Comparison of ENCODE assay signal across 22 cellular contexts in the genomic region with DNA sequence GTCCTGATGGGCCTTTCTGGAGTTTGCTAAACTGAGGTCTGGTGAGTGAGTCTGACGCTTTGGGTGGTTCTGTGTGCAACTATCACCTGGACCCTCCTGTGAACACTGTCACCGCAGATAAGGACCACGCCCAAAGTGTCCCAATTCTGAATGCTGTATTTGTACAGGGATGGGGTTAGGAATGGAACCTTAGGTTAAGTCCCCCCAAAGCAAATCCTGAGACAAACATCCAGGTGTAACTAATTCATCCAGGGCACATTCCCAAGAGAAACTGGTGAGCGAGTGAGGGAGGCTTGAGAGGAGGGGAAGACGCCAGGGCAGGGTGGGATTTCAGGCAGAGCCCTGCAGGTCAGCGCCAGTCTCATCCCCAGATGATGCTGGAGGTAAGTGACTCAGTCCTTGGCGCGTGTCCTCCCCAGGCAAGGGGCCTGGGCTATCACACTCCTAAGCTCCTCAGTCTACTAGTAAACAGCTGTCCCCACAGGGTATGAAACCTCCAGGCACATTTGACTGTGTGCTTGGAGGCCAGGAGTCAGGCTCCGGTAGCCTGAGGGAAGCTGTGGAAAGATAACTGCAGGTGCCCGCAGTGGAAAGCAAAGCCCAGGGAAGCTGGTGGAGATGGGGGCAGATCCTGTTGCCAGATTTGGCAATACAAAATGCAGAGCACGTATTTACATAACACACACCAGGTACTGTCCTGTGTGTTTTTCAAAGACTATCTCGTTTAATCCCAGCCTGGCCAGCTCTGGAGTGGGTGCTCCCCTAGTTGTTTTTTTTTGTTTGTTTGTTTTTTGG.
"Had no signal": no experiment of that assay in that cellular context is flagged by ENCODE, and none has a peak within 500 bp of the region (broad histone marks: within the 10 kb centered on the region; RNA-seq: fewer than 3 reads in every experiment).

No MANE protein-coding gene starts in this region.

- H3K27ac Mint-ChIP-seq: activated CD4-positive, alpha-beta T cell treated with anti-CD3 and anti-CD28 coated beads, Interleukin-2, amount 10 ng/mL, durations not matched to agents 7 days and 5 days; activated CD8-positive, alpha-beta T cell treated with anti-CD3 and anti-CD28 coated beads, Interleukin-2, amount 10 ng/mL, durations not matched to agents 7 days and 5 days; activated naive CD4-positive, alpha-beta T cell treated with anti-CD3 and anti-CD28 coated beads, Interleukin-2, amount 10 ng/mL, durations not matched to agents 7 days and 5 days; activated T-cell treated with anti-CD3 and anti-CD28 coated beads, Interleukin-2, amount 50 U/mL, for 24 hours; activated T-helper 2 cell treated with anti-CD3 and anti-CD28 coated beads, Interferon-gamma antibody, Interleukin-2, Interleukin-4, amounts not matched to agents 10 μg/mL and 5 μg/mL and 100 μg/mL, durations not matched to agents 14 hours and 24 hours and 36 hours; naive thymus-derived CD8-positive, alpha-beta T cell; stimulated activated memory B cell treated with anti-CD40 and anti-IgM and Interleukin-4, amounts not matched to agents 10 μg/mL and 1 μg/mL and 100 μg/mL, for 72 hours; T-helper 1 cell treated with Interleukin-12 subunit alpha and Interleukin-12 subunit beta and Interleukin-4 antibody, amounts not matched to agents 30 μg/mL and 1 μg/mL, for 36 hours had no signal

- H3K9ac ChIP-seq: parathyroid adenoma had no signal

- H3K4me3 Mint-ChIP-seq: activated CD4-positive, alpha-beta T cell treated with anti-CD3 and anti-CD28 coated beads, Interleukin-2, amount 10 ng/mL, durations not matched to agents 7 days and 5 days; activated CD8-positive, alpha-beta T cell treated with anti-CD3 and anti-CD28 coated beads, Interleukin-2, amount 10 ng/mL, durations not matched to agents 7 days and 5 days; activated naive CD4-positive, alpha-beta T cell treated with anti-CD3 and anti-CD28 coated beads, Interleukin-2, amount 10 ng/mL, durations not matched to agents 7 days and 5 days; activated T-cell treated with anti-CD3 and anti-CD28 coated beads, Interleukin-2, amount 50 U/mL, for 24 hours; central memory CD8-positive, alpha-beta T cell; naive thymus-derived CD8-positive, alpha-beta T cell; stimulated activated memory B cell treated with anti-CD40 and anti-IgM and Interleukin-4, amounts not matched to agents 10 μg/mL and 1 μg/mL and 100 μg/mL, for 72 hours; T-helper 1 cell treated with Interleukin-12 subunit alpha and Interleukin-12 subunit beta and Interleukin-4 antibody, amounts not matched to agents 30 μg/mL and 1 μg/mL, for 36 hours had no signal

- H3K36me3 ChIP-seq: brain microvascular endothelial cell, colonic mucosa, gastroesophageal sphincter, heart left ventricle, sigmoid colon had no signal

- H3K4me3 ChIP-seq: colonic mucosa, gastroesophageal sphincter, heart left ventricle, sigmoid colon had no signal

- H3K27me3 ChIP-seq: brain microvascular endothelial cell, colonic mucosa, heart left ventricle, sigmoid colon had no signal

- DNase-seq: activated CD4-positive, alpha-beta T cell treated with anti-CD3 and anti-CD28 coated beads, Interleukin-2, amount 10 ng/mL, durations not matched to agents 7 days and 5 days; activated CD8-positive, alpha-beta T cell treated with anti-CD3 and anti-CD28 coated beads, Interleukin-2, amount 10 ng/mL, durations not matched to agents 7 days and 5 days; activated naive CD4-positive, alpha-beta T cell treated with anti-CD3 and anti-CD28 coated beads, Interleukin-2, amount 10 ng/mL, durations not matched to agents 7 days and 5 days; activated T-cell treated with anti-CD3 and anti-CD28 coated beads, Interleukin-2, amount 50 U/mL, for 24 hours; aorta; brain microvascular endothelial cell; colonic mucosa; heart left ventricle; kidney glomerular epithelial cell; left ventricle myocardium superior; mesendoderm; naive thymus-derived CD8-positive, alpha-beta T cell; sigmoid colon; stimulated activated CD4-positive, alpha-beta T cell treated with anti-CD3 and anti-CD28 coated beads, Interleukin-4, amount 100 ng/mL, for 4 hours had no signal

- ATAC-seq: activated CD4-positive, CD25-positive, alpha-beta regulatory T cell treated with anti-CD3 and anti-CD28 coated beads, Interleukin-2, amount 50 U/mL, for 24 hours; activated CD8-positive, alpha-beta T cell treated with anti-CD3 and anti-CD28 coated beads, Interleukin-2, amount 10 ng/mL, durations not matched to agents 7 days and 5 days; gastroesophageal sphincter; heart left ventricle; left ventricle myocardium superior; naive thymus-derived CD8-positive, alpha-beta T cell; stimulated activated memory B cell treated with anti-CD40 and anti-IgM and Interleukin-4, amounts not matched to agents 10 μg/mL and 1 μg/mL and 100 μg/mL, for 72 hours had no signal

- H3K27me3 Mint-ChIP-seq: activated CD4-positive, alpha-beta T cell treated with anti-CD3 and anti-CD28 coated beads, Interleukin-2, amount 10 ng/mL, durations not matched to agents 7 days and 5 days; activated T-cell treated with anti-CD3 and anti-CD28 coated beads, Interleukin-2, amount 50 U/mL, for 24 hours; naive thymus-derived CD8-positive, alpha-beta T cell had no signal

- H3K9me3 ChIP-seq: colonic mucosa, gastroesophageal sphincter, heart left ventricle, sigmoid colon had no signal

- H3K9me3 Mint-ChIP-seq: activated CD4-positive, alpha-beta T cell treated with anti-CD3 and anti-CD28 coated beads, Interleukin-2, amount 10 ng/mL, durations not matched to agents 7 days and 5 days; activated naive CD4-positive, alpha-beta T cell treated with anti-CD3 and anti-CD28 coated beads, Interleukin-2, amount 10 ng/mL, durations not matched to agents 7 days and 5 days; activated T-cell treated with anti-CD3 and anti-CD28 coated beads, Interleukin-2, amount 50 U/mL, for 24 hours; activated T-helper 2 cell treated with anti-CD3 and anti-CD28 coated beads, Interferon-gamma antibody, Interleukin-2, Interleukin-4, amounts not matched to agents 10 μg/mL and 5 μg/mL and 100 μg/mL, durations not matched to agents 14 hours and 24 hours and 36 hours; central memory CD8-positive, alpha-beta T cell; naive thymus-derived CD8-positive, alpha-beta T cell; stimulated activated memory B cell treated with anti-CD40 and anti-IgM and Interleukin-4, amounts not matched to agents 10 μg/mL and 1 μg/mL and 100 μg/mL, for 72 hours; T-helper 1 cell treated with Interleukin-12 subunit alpha and Interleukin-12 subunit beta and Interleukin-4 antibody, amounts not matched to agents 30 μg/mL and 1 μg/mL, for 36 hours had no signal

- H2AFZ ChIP-seq: parathyroid adenoma had no signal

- H3K4me1 ChIP-seq: colonic mucosa, gastroesophageal sphincter, sigmoid colon had no signal

- H3K36me3 Mint-ChIP-seq: naive thymus-derived CD8-positive, alpha-beta T cell; stimulated activated memory B cell treated with anti-CD40 and anti-IgM and Interleukin-4, amounts not matched to agents 10 μg/mL and 1 μg/mL and 100 μg/mL, for 72 hours had no signal

- H3K79me2 ChIP-seq: parathyroid adenoma had no signal

- H3K27ac ChIP-seq: brain microvascular endothelial cell, colonic mucosa, gastroesophageal sphincter, heart left ventricle, parathyroid adenoma, sigmoid colon had no signal

- FAIRE-seq: endometrium had no signal
